In genomic region chr22:21791635-21792625, GRCh38 we compare ENCODE assay signal across 1 cellular context.
TF ChIP-seq lines count a peak whose summit lies in the region.

No MANE protein-coding gene starts in this region.

TF ChIP-seq in WTC11, 78 proteins besides CTCF, POLR2A, EP300 and RAD21 (continued from another document):
- no peak for TF ChIP-seq ZNF281 (CRISPR knock-in tag; IDR thresholded peaks at IDR 0.05)
- TF ChIP-seq TEAD1 (CRISPR knock-in tag; IDR thresholded peaks at IDR 0.05), result no peak
- no peak for TF ChIP-seq ZNF416 (CRISPR knock-in tag; IDR thresholded peaks at IDR 0.05)
- TF ChIP-seq OVOL2 (CRISPR knock-in tag; IDR thresholded peaks at IDR 0.05; ENCODE audit: borderline replicate concordance), result no peak
- TF ChIP-seq NR3C1 (CRISPR knock-in tag; conservative IDR thresholded peaks at IDR 0.05; ENCODE audit: low read depth), result no peak
- no peak for TF ChIP-seq GTF2I (CRISPR knock-in tag; conservative IDR thresholded peaks at IDR 0.05)
- TF ChIP-seq SP1 (CRISPR knock-in tag; conservative IDR thresholded peaks at IDR 0.05), result no peak
